ENCODE assay signal across 16 cellular contexts in genomic region chr9:77735515-77735914, GRCh38.
DNase-seq lines count a peak whose midpoint lies in the region; ATAC-seq and TF ChIP-seq lines count a peak whose summit lies in the region.
"Had no signal": no experiment of that assay in that cellular context is flagged by ENCODE, and none has a peak within 500 bp of the region (broad histone marks: within the 10 kb centered on the region; RNA-seq: fewer than 3 reads in every experiment).

No MANE protein-coding gene starts in this region.

- no peaks in the 10 kb centered on the region for H3K27me3 ChIP-seq in H9 (ENCODE audit: insufficient read depth, low read length)
- no peaks in the 10 kb centered on the region for H3K27me3 ChIP-seq in right cardiac atrium (ENCODE audit: control insufficient read depth, insufficient read depth)
- H3K27me3 ChIP-seq in Caco-2 (replicated peaks; ENCODE audit: control insufficient read depth, insufficient read depth, low read length) = no peaks in the 10 kb centered on the region
- H3K27me3 ChIP-seq: ascending aorta, BLaER1, neutrophil, tibial artery had no signal

- intact Hi-C loops in right cardiac atrium (cut with DNase I) (loop anchor here in 1 of 4 donors (10.0 kb wide), 1 partner anchor 291 kb away; no protein-coding TSS in a partner anchor), Caco-2 (cut with micrococcal nuclease; ENCODE audit: unreplicated experiment) (no loop called here), posterior vena cava (cut with DNase I) (no loop called here)

- TF ChIP-seq CTCF in H9 (conservative IDR thresholded peaks at IDR 0.05) (no peak), cardiac fibroblast (IDR thresholded peaks at IDR 0.05; ENCODE audit: low read depth, low read length) (no peak), Caco-2 (IDR thresholded peaks at IDR 0.05; ENCODE audit: insufficient read depth in 1 of 2, low read depth in 1 of 2, low read length in 1 of 2, severe bottlenecking in 1 of 2, unreplicated experiment in 1 of 2) (no peak)

- no peaks in the 10 kb centered on the region for H3K79me2 ChIP-seq in H9 (ENCODE audit: insufficient read depth, low read length)

- DNase-seq in H9 (no peak), cardiac fibroblast (ENCODE audit: low read depth in 2 of 2) (peak; percentile 69 to 75), right cardiac atrium (peak in 2 of 3 donors; percentile 22 to 58), pulmonary artery endothelial cell (ENCODE audit: low read depth, low spot score) (peak; percentile 68), Caco-2 (no peak), posterior vena cava (ENCODE audit: low spot score) (no peak), SHP77 (lab: John Stamatoyannopoulos, UW) (no peak)
- DNase-seq in activated naive CD4-positive, alpha-beta T cell treated with anti-CD3 and anti-CD28 coated beads, Interleukin-2, amount 50 U/mL, for 72 hours (ENCODE audit: low spot score in 2 of 2) = no peak
- DNase-seq: activated CD8-positive, alpha-beta T cell treated with anti-CD3 and anti-CD28 coated beads for 36 hours; MV-4-11; SIG-M5; tibial artery had no signal

- H3K4me1 Mint-ChIP-seq in H9 (peaks cover 49 to 58% of the 10 kb centered on the region in 2 experiments), Caco-2 (ENCODE audit: low read depth, unreplicated experiment) (no peaks in the 10 kb centered on the region)

- H3K18ac ChIP-seq in H9 (ENCODE audit: insufficient read length, low read depth, low read length) = peak overlapping the region; percentile 39

- CTCF ChIA-PET in Caco-2 (lab: Charles Lee) = no interaction called here

- H3K4me1 ChIP-seq in H9 (ENCODE audit: insufficient read depth, low read length) (peaks cover 8% of the 10 kb centered on the region), right cardiac atrium (ENCODE audit: control insufficient read depth, insufficient read depth, low read length) (no peaks in the 10 kb centered on the region), Caco-2 (no peaks in the 10 kb centered on the region)

- H3K27ac ChIP-seq in H9 (ENCODE audit: insufficient read length, low read depth, low read length) (peak overlapping the region; percentile 13), right cardiac atrium (ENCODE audit: low read length) (no peak overlapping the region)
- H3K27ac ChIP-seq: ascending aorta, BLaER1, neutrophil, tibial artery had no signal

- H2BK12ac ChIP-seq in H9 (ENCODE audit: insufficient read length, low read depth, low read length) = no peak overlapping the region

- H2AFZ ChIP-seq in H9 (ENCODE audit: low read length) = no peak overlapping the region

- no peak overlapping the region for H2BK5ac ChIP-seq in H9 (ENCODE audit: insufficient read length, low read length)

- H3K4me3 Mint-ChIP-seq in H9 (no peak overlapping the region), Caco-2 (ENCODE audit: unreplicated experiment) (no peak overlapping the region)
- H3K4me3 Mint-ChIP-seq: activated CD8-positive, alpha-beta T cell treated with anti-CD3 and anti-CD28 coated beads for 36 hours had no signal

- no peak overlapping the region for H3K9ac ChIP-seq in H9 (ENCODE audit: extremely low read depth, insufficient read length, low read length)
- H3K9ac ChIP-seq: BLaER1 had no signal

- WGBS in H9 (ENCODE audit: extremely low coverage, insufficient read length, low lambda C conversion rate) = no CpG with 5 or more reads among the region's 5 CpGs
- WGBS in right cardiac atrium = 61% methylated on average over 5 of the region's 5 CpGs

- no peak overlapping the region for H3K4ac ChIP-seq in H9 (ENCODE audit: low read depth, low read length)

- no peak overlapping the region for H4K5ac ChIP-seq in H9 (ENCODE audit: insufficient read length, low read depth, low read length)

- H3K23ac ChIP-seq in H9 (ENCODE audit: insufficient read length, low read depth, low read length) = no peak overlapping the region

- H3T11ph ChIP-seq in H9 (ENCODE audit: low read length) = no peak overlapping the region

- H3K23me2 ChIP-seq in H9 (ENCODE audit: insufficient read length, low read depth, low read length, poor library complexity, severe bottlenecking) = peaks cover 3% of the 10 kb centered on the region

- H3K36me3 Mint-ChIP-seq in H9 (ENCODE audit: insufficient read depth in 1 of 3, low read depth in 3 of 3) = peaks cover 0 to 6% (median 3%) of the 10 kb centered on the region in 3 experiments; a peak in 1 of 7 replicates
- H3K36me3 Mint-ChIP-seq in activated naive CD4-positive, alpha-beta T cell treated with anti-CD3 and anti-CD28 coated beads, Interleukin-2, amount 50 U/mL, for 72 hours = peaks cover 8 to 36% of the 10 kb centered on the region in 2 donors
- no peaks in the 10 kb centered on the region for H3K36me3 Mint-ChIP-seq in Caco-2 (ENCODE audit: insufficient read depth, unreplicated experiment)

- H3K4me3 ChIP-seq in cardiac fibroblast (replicated peaks in 1 of 2; ENCODE audit: low read depth in 2 of 2, low read length in 2 of 2) = no peak overlapping the region
- no peak overlapping the region for H3K4me3 ChIP-seq in right cardiac atrium (ENCODE audit: low read length)
- no peak overlapping the region for H3K4me3 ChIP-seq in Caco-2 (ENCODE audit: low read depth, low read length)
- H3K4me3 ChIP-seq: ascending aorta, BLaER1, lung, tibial artery had no signal

- POLR2A ChIA-PET in Caco-2 (lab: Charles Lee) = no interaction called here

- H3K9me3 Mint-ChIP-seq in H9 (no peaks in the 10 kb centered on the region), Caco-2 (ENCODE audit: unreplicated experiment) (no peaks in the 10 kb centered on the region)
- peaks cover 0 to 9% of the 10 kb centered on the region in 2 donors for H3K9me3 Mint-ChIP-seq in activated naive CD4-positive, alpha-beta T cell treated with anti-CD3 and anti-CD28 coated beads, Interleukin-2, amount 50 U/mL, for 72 hours
- H3K9me3 Mint-ChIP-seq: activated CD8-positive, alpha-beta T cell treated with anti-CD3 and anti-CD28 coated beads for 36 hours had no signal

- no peak overlapping the region for H2BK20ac ChIP-seq in H9 (ENCODE audit: low read depth, low read length, poor library complexity, severe bottlenecking)

- peak; percentile 64 to 70 for ATAC-seq in right cardiac atrium
- no peak for ATAC-seq in activated naive CD4-positive, alpha-beta T cell treated with anti-CD3 and anti-CD28 coated beads, Interleukin-2, amount 50 U/mL, for 72 hours
- ATAC-seq: activated CD8-positive, alpha-beta T cell treated with anti-CD3 and anti-CD28 coated beads for 36 hours had no signal

- no peaks in the 10 kb centered on the region for H3K36me3 ChIP-seq in Caco-2 (ENCODE audit: control insufficient read depth, insufficient read depth, low read length)
- H3K36me3 ChIP-seq: ascending aorta, neutrophil, tibial artery had no signal

- no peak overlapping the region for H4K8ac ChIP-seq in H9 (replicated peaks; ENCODE audit: insufficient read length, low read depth, low read length)

- H3K79me1 ChIP-seq in H9 (ENCODE audit: insufficient read depth, low read depth, low read length, poor library complexity, severe bottlenecking) = no peaks in the 10 kb centered on the region

- H3K27ac Mint-ChIP-seq in H9 = peak overlapping the region; percentile 19 to 85 (median 53); a peak in 5 of 7 replicates
- H3K27ac Mint-ChIP-seq in activated naive CD4-positive, alpha-beta T cell treated with anti-CD3 and anti-CD28 coated beads, Interleukin-2, amount 50 U/mL, for 72 hours = no peak overlapping the region
- no peak overlapping the region for H3K27ac Mint-ChIP-seq in Caco-2 (ENCODE audit: unreplicated experiment)
- H3K27ac Mint-ChIP-seq: activated CD8-positive, alpha-beta T cell treated with anti-CD3 and anti-CD28 coated beads for 36 hours had no signal

- H3K4me2 ChIP-seq in H9 (ENCODE audit: insufficient read depth, insufficient read length, low read length) = no peak overlapping the region
- H3K4me2 ChIP-seq: BLaER1 had no signal

- no peak overlapping the region for H3K56ac ChIP-seq in H9 (ENCODE audit: insufficient read length, low read depth, low read length)

- H4K20me1 ChIP-seq in H9 (ENCODE audit: control insufficient read depth, insufficient read depth, insufficient read length) = no peaks in the 10 kb centered on the region
- H4K20me1 ChIP-seq: BLaER1 had no signal

- no peaks in the 10 kb centered on the region for H3K27me3 Mint-ChIP-seq in H9 (ENCODE audit: low read depth)
- H3K27me3 Mint-ChIP-seq in Caco-2 (ENCODE audit: insufficient read depth, unreplicated experiment) = no peaks in the 10 kb centered on the region
- H3K27me3 Mint-ChIP-seq: activated CD8-positive, alpha-beta T cell treated with anti-CD3 and anti-CD28 coated beads for 36 hours had no signal

- no TSS peak for BruUV-seq in Caco-2 (replicated peaks; lab: Mats Ljungman, UMichigan)

- H2AK5ac ChIP-seq in H9 (ENCODE audit: insufficient read length, low read length) = peak overlapping the region; percentile 1

- no peaks in the 10 kb centered on the region for H3K9me3 ChIP-seq in H9 (ENCODE audit: control insufficient read depth, low read depth, low read length)
- H3K9me3 ChIP-seq in right cardiac atrium (ENCODE audit: control insufficient read depth, low read length) = no peaks in the 10 kb centered on the region
- H3K9me3 ChIP-seq in Caco-2 = no peaks in the 10 kb centered on the region
- H3K9me3 ChIP-seq: ascending aorta, BLaER1, neutrophil, tibial artery had no signal

- no peak overlapping the region for H4K91ac ChIP-seq in H9 (ENCODE audit: insufficient read length, low read depth, low read length)

- peak overlapping the region; percentile 3; the same call in 1 of the 2 replicates for H3K14ac ChIP-seq in H9 (ENCODE audit: insufficient read depth, low read length)

- no peak overlapping the region for H2BK120ac ChIP-seq in H9 (ENCODE audit: low read depth, low read length, poor library complexity, severe bottlenecking)

- H2BK15ac ChIP-seq in H9 (ENCODE audit: low read depth, low read length) = no peak overlapping the region

Comparison
In these comparisons a context has a peak if more than half of its experiments do, and no peak if none do; other contexts are left out.
1. DNase-seq: peak in cardiac fibroblast (2 of 2), right cardiac atrium (2 of 3) and pulmonary artery endothelial cell (single experiment); none in H9 (single experiment), activated naive CD4-positive, alpha-beta T cell treated with anti-CD3 and anti-CD28 coated beads, Interleukin-2, amount 50 U/mL, for 72 hours (0 of 2), Caco-2 (0 of 2), posterior vena cava (single experiment) and SHP77 (0 of 2).
2. H3K27ac Mint-ChIP-seq: peak in H9 (3 of 3); none in activated naive CD4-positive, alpha-beta T cell treated with anti-CD3 and anti-CD28 coated beads, Interleukin-2, amount 50 U/mL, for 72 hours (0 of 2) and Caco-2 (single experiment).
3. ATAC-seq: peak in right cardiac atrium (2 of 2); none in activated naive CD4-positive, alpha-beta T cell treated with anti-CD3 and anti-CD28 coated beads, Interleukin-2, amount 50 U/mL, for 72 hours (0 of 2).